In the genomic region with DNA sequence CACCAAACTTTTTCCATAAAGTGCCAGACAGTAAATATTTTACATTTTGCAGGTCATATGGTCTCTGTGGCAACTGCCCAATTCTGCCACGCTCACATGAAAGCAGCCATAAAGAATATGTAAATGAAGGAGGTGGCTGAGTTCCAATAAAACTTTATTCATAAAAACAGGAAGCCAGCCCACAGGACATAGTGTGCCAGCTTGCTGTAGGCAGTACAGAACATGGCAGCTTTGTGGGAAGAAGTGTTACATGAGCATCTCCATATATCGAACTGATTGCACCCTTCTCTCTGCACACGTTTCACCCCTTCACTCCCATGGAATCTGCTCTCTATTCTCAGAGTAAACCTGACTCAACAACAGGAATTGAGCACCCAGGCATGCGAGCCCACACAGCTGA, we compare ENCODE assay signal across 25 cellular contexts. TPM values are rescaled to one million over a fixed set of nuclear protein-coding genes. Genes with fewer than 3 reads are reported as not detected.
"Had no signal": no experiment of that assay in that cellular context is flagged by ENCODE, and none has a peak within 500 bp of the region (broad histone marks: within the 10 kb centered on the region; RNA-seq: fewer than 3 reads in every experiment).

No MANE protein-coding gene starts in this region.

- H3K27ac Mint-ChIP-seq: activated CD4-positive, alpha-beta memory T cell treated with anti-CD3 and anti-CD28 coated beads for 36 hours; activated CD4-positive, alpha-beta T cell treated with anti-CD3 and anti-CD28 coated beads, Interleukin-2, amount 10 ng/mL, durations not matched to agents 7 days and 5 days; activated naive CD4-positive, alpha-beta T cell treated with anti-CD3 and anti-CD28 coated beads, Interleukin-2, amount 10 ng/mL, durations not matched to agents 7 days and 5 days; activated naive CD8-positive, alpha-beta T cell treated with anti-CD3 and anti-CD28 coated beads for 36 hours; activated T-cell treated with anti-CD3 and anti-CD28 coated beads, Interleukin-2, amount 50 U/mL, for 72 hours; activated T-helper 2 cell treated with anti-CD3 and anti-CD28 coated beads, Interferon-gamma antibody, Interleukin-2, Interleukin-4, amounts not matched to agents 10 μg/mL and 5 μg/mL and 100 μg/mL, durations not matched to agents 14 hours and 24 hours and 36 hours; T-cell had no signal

- FAIRE-seq: RCC 7860, TTC549 had no signal

- DNase-seq: activated CD4-positive, alpha-beta memory T cell treated with anti-CD3 and anti-CD28 coated beads for 36 hours; activated CD4-positive, alpha-beta T cell treated with anti-CD3 and anti-CD28 coated beads, Interleukin-2, amount 10 ng/mL, durations not matched to agents 7 days and 5 days; activated CD4-positive, CD25-positive, alpha-beta regulatory T cell; activated CD8-positive, alpha-beta memory T cell treated with anti-CD3 and anti-CD28 coated beads, Interleukin-2, amount 50 U/mL, for 4 hours; activated gamma-delta T cell treated with Interleukin-2 at 50 U/mL for 16 hours; activated naive CD4-positive, alpha-beta T cell treated with anti-CD3 and anti-CD28 coated beads, Interleukin-2, amount 10 ng/mL, durations not matched to agents 7 days and 5 days; activated naive CD8-positive, alpha-beta T cell treated with anti-CD3 and anti-CD28 coated beads for 36 hours; activated T-cell treated with anti-CD3 and anti-CD28 coated beads, Interleukin-2, amount 50 U/mL, for 72 hours; Kasumi-1; NCI-H1048; NCI-H146; NCI-H187 treated with DMSO at 0.1 percent for 48 hours; NCI-H2081 treated with DMSO at 0.1 percent for 48 hours; NCI-H524; PC-3; SHP77; T-cell; T-helper 2 cell; T1000 had no signal

- ATAC-seq: activated T-cell treated with anti-CD3 and anti-CD28 coated beads, Interleukin-2, amount 50 U/mL, for 72 hours; PC-3; T-cell had no signal

- H3K4me3 Mint-ChIP-seq: activated CD4-positive, alpha-beta memory T cell treated with anti-CD3 and anti-CD28 coated beads for 36 hours; activated CD4-positive, alpha-beta T cell treated with anti-CD3 and anti-CD28 coated beads, Interleukin-2, amount 10 ng/mL, durations not matched to agents 7 days and 5 days; activated naive CD4-positive, alpha-beta T cell treated with anti-CD3 and anti-CD28 coated beads, Interleukin-2, amount 10 ng/mL, durations not matched to agents 7 days and 5 days; activated naive CD8-positive, alpha-beta T cell treated with anti-CD3 and anti-CD28 coated beads for 36 hours; activated T-cell treated with anti-CD3 and anti-CD28 coated beads, Interleukin-2, amount 50 U/mL, for 72 hours; T-cell had no signal

- H3K4me1 Mint-ChIP-seq: activated CD4-positive, alpha-beta T cell treated with anti-CD3 and anti-CD28 coated beads, Interleukin-2, amount 10 ng/mL, durations not matched to agents 7 days and 5 days; activated naive CD4-positive, alpha-beta T cell treated with anti-CD3 and anti-CD28 coated beads, Interleukin-2, amount 10 ng/mL, durations not matched to agents 7 days and 5 days; activated naive CD8-positive, alpha-beta T cell treated with anti-CD3 and anti-CD28 coated beads for 36 hours; T-cell had no signal

- H3K36me3 Mint-ChIP-seq: activated CD4-positive, alpha-beta memory T cell treated with anti-CD3 and anti-CD28 coated beads for 36 hours; activated naive CD4-positive, alpha-beta T cell treated with anti-CD3 and anti-CD28 coated beads, Interleukin-2, amount 10 ng/mL, durations not matched to agents 7 days and 5 days; activated naive CD8-positive, alpha-beta T cell treated with anti-CD3 and anti-CD28 coated beads for 36 hours; T-cell had no signal

- H3K9me3 Mint-ChIP-seq: activated CD4-positive, alpha-beta memory T cell treated with anti-CD3 and anti-CD28 coated beads for 36 hours; activated CD4-positive, alpha-beta T cell treated with anti-CD3 and anti-CD28 coated beads, Interleukin-2, amount 10 ng/mL, durations not matched to agents 7 days and 5 days; activated naive CD4-positive, alpha-beta T cell treated with anti-CD3 and anti-CD28 coated beads, Interleukin-2, amount 10 ng/mL, durations not matched to agents 7 days and 5 days; activated naive CD8-positive, alpha-beta T cell treated with anti-CD3 and anti-CD28 coated beads for 36 hours; activated T-cell treated with anti-CD3 and anti-CD28 coated beads, Interleukin-2, amount 50 U/mL, for 72 hours; activated T-helper 2 cell treated with anti-CD3 and anti-CD28 coated beads, Interferon-gamma antibody, Interleukin-2, Interleukin-4, amounts not matched to agents 10 μg/mL and 5 μg/mL and 100 μg/mL, durations not matched to agents 14 hours and 24 hours and 36 hours; T-cell had no signal

RNA-seq across cellular contexts. Expression of gene ASB18, which starts 10.2 kb away (rescaled TPM):
- total RNA-seq: activated CD4-positive, alpha-beta memory T cell treated with anti-CD3 and anti-CD28 coated beads for 36 hours; activated CD4-positive, alpha-beta T cell treated with anti-CD3 and anti-CD28 coated beads, Interleukin-2, amount 10 ng/mL, durations not matched to agents 7 days and 5 days; activated CD8-positive, alpha-beta memory T cell treated with anti-CD3 and anti-CD28 coated beads for 36 hours; activated naive CD8-positive, alpha-beta T cell treated with anti-CD3 and anti-CD28 coated beads for 36 hours; activated T-cell treated with anti-CD3 and anti-CD28 coated beads, Interleukin-2, amount 50 U/mL, for 72 hours; activated T-helper 2 cell treated with anti-CD3 and anti-CD28 coated beads, Interferon-gamma antibody, Interleukin-2, Interleukin-4, amounts not matched to agents 10 μg/mL and 5 μg/mL and 100 μg/mL, durations not matched to agents 14 hours and 24 hours and 36 hours; SK-MEL-5; T-cell had no signal
- polyA plus RNA-seq: adipose tissue had no signal
